In the genomic region with DNA sequence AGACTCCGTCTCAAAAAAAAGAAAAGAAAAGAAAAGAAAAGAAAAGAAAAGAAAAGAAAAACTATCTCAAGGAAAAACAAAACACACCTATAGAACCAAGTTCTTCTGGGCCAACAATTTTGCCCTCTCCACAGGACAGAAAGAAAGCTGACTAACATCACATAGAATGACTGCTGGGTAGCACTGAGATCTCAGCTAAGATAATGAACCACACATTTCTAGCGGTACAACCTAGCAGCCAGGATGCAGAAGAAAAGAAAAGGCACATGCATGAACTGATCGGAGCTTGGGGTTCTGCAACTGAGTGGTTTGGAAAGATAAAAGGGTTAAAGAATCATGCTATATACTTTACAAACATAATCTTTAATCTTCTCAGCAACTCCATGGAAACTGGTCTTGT, we compare ENCODE assay signal across 18 cellular contexts. TPM values are rescaled to one million over a fixed set of nuclear protein-coding genes. Genes with fewer than 3 reads are reported as not detected.
DNase-seq lines count a peak whose midpoint lies in the region; ATAC-seq and TF ChIP-seq lines count a peak whose summit lies in the region.
"Had no signal": no experiment of that assay in that cellular context is flagged by ENCODE, and none has a peak within 500 bp of the region (broad histone marks: within the 10 kb centered on the region; RNA-seq: fewer than 3 reads in every experiment).

No MANE protein-coding gene starts in this region.

- H3K4me1 ChIP-seq in breast epithelium: no peaks in the 10 kb centered on the region
- H3K4me1 ChIP-seq in thyroid gland: peaks cover 17 to 39% of the 10 kb centered on the region in 2 donors

- no peaks in the 10 kb centered on the region for H3K27me3 Mint-ChIP-seq in MCF 10A (ENCODE audit: insufficient read depth, unreplicated experiment)
- no peaks in the 10 kb centered on the region for H3K27me3 Mint-ChIP-seq in central memory CD8-positive, alpha-beta T cell
- H3K27me3 Mint-ChIP-seq: B cell had no signal

- no peak overlapping the region for H3K4me3 Mint-ChIP-seq in MCF 10A (ENCODE audit: unreplicated experiment)
- peak overlapping the region; percentile 19 for H3K4me3 Mint-ChIP-seq in central memory CD8-positive, alpha-beta T cell
- H3K4me3 Mint-ChIP-seq: B cell had no signal

- 85 to 89% methylated on average over 3 of the region's 3 CpGs for WGBS in thyroid gland, 2 donors

- H3K4me3 ChIP-seq in breast epithelium (no peak overlapping the region), thyroid gland (replicated peaks in 1 of 3) (no peak overlapping the region)
- H3K4me3 ChIP-seq: esophagus squamous epithelium, heart left ventricle, psoas muscle, testis had no signal

- peaks cover 33% of the 10 kb centered on the region for H3K4me1 Mint-ChIP-seq in MCF 10A (ENCODE audit: insufficient read depth, unreplicated experiment)
- peaks cover 53% of the 10 kb centered on the region for H3K4me1 Mint-ChIP-seq in central memory CD8-positive, alpha-beta T cell

- H3K9me3 ChIP-seq in breast epithelium (no peaks in the 10 kb centered on the region), thyroid gland (no peaks in the 10 kb centered on the region)
- H3K9me3 ChIP-seq: esophagus squamous epithelium, heart left ventricle, psoas muscle, testis had no signal

- H3K36me3 ChIP-seq in breast epithelium (no peaks in the 10 kb centered on the region), thyroid gland (no peaks in the 10 kb centered on the region)

- TF ChIP-seq CTCF in MCF 10A (IDR thresholded peaks at IDR 0.05; ENCODE audit: unreplicated experiment) (no peak), breast epithelium (IDR thresholded peaks at IDR 0.05) (no peak), thyroid gland (IDR thresholded peaks at IDR 0.05) (no peak)

- CTCF ChIA-PET in MCF 10A (lab: Yijun Ruan, JAX): interaction anchor here (0.6 kb wide), 1 partner anchor 60 kb away, joined by 3 read pairs; no protein-coding TSS in a partner anchor

- DNase-seq in MCF 10A (ENCODE audit: unreplicated experiment) (no peak), breast epithelium (ENCODE audit: low spot score in 2 of 2) (no peak), RPMI7951 (ENCODE audit: low read depth) (peak; percentile 8), substantia nigra (lab: John Stamatoyannopoulos, UW) (no peak), thyroid gland (no peak), NCI-H345 treated with DMSO at 0.1 percent for 48 hours (lab: John Stamatoyannopoulos, UW; ENCODE audit: unreplicated experiment) (no peak), left colon (no peak)
- DNase-seq in central memory CD8-positive, alpha-beta T cell (ENCODE audit: low spot score in 2 of 2): no peak
- DNase-seq: cortex of kidney, esophagus squamous epithelium, heart left ventricle, NCI-H2029, NCI-H526, psoas muscle, SW 1271, testis had no signal

- ATAC-seq in central memory CD8-positive, alpha-beta T cell (replicated peaks; ENCODE audit: extremely low read depth, poor library complexity, severe bottlenecking): peak; percentile 65
- no peak for ATAC-seq in left colon
- ATAC-seq: heart left ventricle, Panc1, psoas muscle had no signal

- H3K27ac Mint-ChIP-seq in MCF 10A (ENCODE audit: low read depth, unreplicated experiment): peak overlapping the region; percentile 56
- H3K27ac Mint-ChIP-seq in central memory CD8-positive, alpha-beta T cell (ENCODE audit: low read depth): no peak overlapping the region
- H3K27ac Mint-ChIP-seq: B cell had no signal

- no peaks in the 10 kb centered on the region for H3K27me3 ChIP-seq in breast epithelium
- H3K27me3 ChIP-seq in thyroid gland: no peaks in the 10 kb centered on the region
- H3K27me3 ChIP-seq: esophagus squamous epithelium, heart left ventricle, testis had no signal

- no TSS peak for BruUV-seq in MCF 10A (replicated peaks; lab: Mats Ljungman, UMichigan)

- no peaks in the 10 kb centered on the region for H3K9me3 Mint-ChIP-seq in MCF 10A (ENCODE audit: unreplicated experiment)
- no peaks in the 10 kb centered on the region for H3K9me3 Mint-ChIP-seq in central memory CD8-positive, alpha-beta T cell

- peaks cover 25% of the 10 kb centered on the region for H3K36me3 Mint-ChIP-seq in MCF 10A (ENCODE audit: insufficient read depth, unreplicated experiment)
- peaks cover 8% of the 10 kb centered on the region for H3K36me3 Mint-ChIP-seq in central memory CD8-positive, alpha-beta T cell (ENCODE audit: insufficient read depth)

- TF ChIP-seq POLR2A in breast epithelium (IDR thresholded peaks at IDR 0.05) (no peak), thyroid gland (IDR thresholded peaks at IDR 0.05) (no peak)

- intact Hi-C loops in MCF 10A (cut with micrococcal nuclease) (no loop called here), breast epithelium (cut with DNase I; ENCODE audit: low total_unique reads) (no loop called here), thyroid gland (cut with DNase I) (no loop called here), left colon (cut with DNase I, micrococcal nuclease) (no loop called here)

- H3K27ac ChIP-seq in breast epithelium: no peak overlapping the region
- peak overlapping the region; percentile 45 for H3K27ac ChIP-seq in substantia nigra (ENCODE audit: low read depth, low read length, poor library complexity, severe bottlenecking)
- no peak overlapping the region for H3K27ac ChIP-seq in thyroid gland
- H3K27ac ChIP-seq: esophagus squamous epithelium, heart left ventricle, psoas muscle, testis had no signal

- POLR2A ChIA-PET in MCF 10A (lab: Yijun Ruan, JAX): interaction anchor here (0.6 to 1.8 kb wide), 5 partner anchors 9 to 120 kb away, joined by 3 to 6 read pairs (median 5); no protein-coding TSS in a partner anchor

RNA-seq across cellular contexts. Expression of a gene that starts 19.5 kb away (rescaled TPM):
- total RNA-seq in MCF 10A (2022): 454 and 526 TPM in 2 replicates
- 100 to 1,000 TPM; 263 to 443 (median 285) TPM for total RNA-seq in breast epithelium
- 201 and 247 TPM in 2 replicates for total RNA-seq in RPMI7951 (2014; rRNA removed; shearing (Covaris generic))
- total RNA-seq in thyroid gland: 100 to 1,000 TPM; 289 to 559 (median 388) TPM
- 100 to 1,000 TPM; 333 to 360 TPM for total RNA-seq in left colon

RNA-seq across cellular contexts. Expression of a gene that starts 30.1 kb away (rescaled TPM):
- total RNA-seq in MCF 10A (2022) (112 and 113 TPM in 2 replicates), breast epithelium (10 to 100 TPM; 52.1 to 79.2 (median 71.8) TPM), thyroid gland (10 to 100 TPM; 65.4 to 84.6 (median 76.9) TPM), left colon (10 to 100 TPM; 44.8 to 47.6 TPM)
- total RNA-seq in RPMI7951 (2014; rRNA removed; shearing (Covaris generic)): 11.1 and 16.0 TPM in 2 replicates
